ENCODE assay signal across 16 cellular contexts in genomic region chr6:134447423-134447822, GRCh38.
DNase-seq lines count a peak whose midpoint lies in the region; ATAC-seq and TF ChIP-seq lines count a peak whose summit lies in the region.
"Had no signal": no experiment of that assay in that cellular context is flagged by ENCODE, and none has a peak within 500 bp of the region (broad histone marks: within the 10 kb centered on the region; RNA-seq: fewer than 3 reads in every experiment).

No MANE protein-coding gene starts in this region.

- intact Hi-C loops in Caco-2 (cut with micrococcal nuclease; ENCODE audit: unreplicated experiment): no loop called here

- H3K4me1 ChIP-seq in suprapubic skin (peaks cover 20% of the 10 kb centered on the region), Caco-2 (no peaks in the 10 kb centered on the region)

- H3K4me3 Mint-ChIP-seq in chondrocyte (ENCODE audit: unreplicated experiment): no peak overlapping the region
- no peak overlapping the region for H3K4me3 Mint-ChIP-seq in Caco-2 (ENCODE audit: unreplicated experiment)
- H3K4me3 Mint-ChIP-seq: CD4-positive, alpha-beta memory T cell had no signal

- no peak for TF ChIP-seq EP300 in suprapubic skin (IDR thresholded peaks at IDR 0.05)

- POLR2A ChIA-PET in Caco-2 (lab: Charles Lee): no interaction called here

- peaks cover 22% of the 10 kb centered on the region for H3K4me1 Mint-ChIP-seq in chondrocyte (ENCODE audit: low read depth)
- H3K4me1 Mint-ChIP-seq in Caco-2 (ENCODE audit: low read depth, unreplicated experiment): peaks cover 6% of the 10 kb centered on the region

- H3K27me3 ChIP-seq in suprapubic skin: no peaks in the 10 kb centered on the region
- H3K27me3 ChIP-seq in Caco-2 (replicated peaks; ENCODE audit: control insufficient read depth, insufficient read depth, low read length): no peaks in the 10 kb centered on the region

- TF ChIP-seq CTCF in chondrocyte (IDR thresholded peaks at IDR 0.05) (no peak), suprapubic skin (IDR thresholded peaks at IDR 0.05) (no peak), Caco-2 (IDR thresholded peaks at IDR 0.05; ENCODE audit: insufficient read depth in 1 of 2, low read depth in 1 of 2, low read length in 1 of 2, severe bottlenecking in 1 of 2, unreplicated experiment in 1 of 2) (no peak)

- peak; percentile 47 for DNase-seq in M059J (ENCODE audit: low read depth)
- DNase-seq in chondrocyte (ENCODE audit: low spot score): no peak
- DNase-seq in kidney tubule cell (ENCODE audit: low spot score): peak; percentile 14
- no peak for DNase-seq in suprapubic skin (ENCODE audit: low spot score in 2 of 2)
- no peak for DNase-seq in Caco-2
- DNase-seq: activated CD4-positive, alpha-beta T cell treated with anti-CD3 and anti-CD28 coated beads, Interleukin-2, amount 50 U/mL, for 48 hours; CD4-positive, alpha-beta memory T cell; effector CD4-positive, alpha-beta T cell; kidney; NCI-H2107; NK-92 treated with Interleukin-12 subunit alpha and Interleukin-12 subunit beta, amount 100 ng/mL, for 24 hours; stimulated activated CD4-positive, alpha-beta T cell treated with anti-CD3 and anti-CD28 coated beads, Interleukin-1b, Interleukin-23, amount 100 ng/mL, for 48 hours; stimulated activated CD8-positive, alpha-beta memory T cell treated with anti-CD3 and anti-CD28 coated beads, Interleukin-4, amount 100 ng/mL, for 48 hours had no signal

- no peaks in the 10 kb centered on the region for H3K36me3 Mint-ChIP-seq in chondrocyte (ENCODE audit: low read depth)
- H3K36me3 Mint-ChIP-seq in Caco-2 (ENCODE audit: insufficient read depth, unreplicated experiment): no peaks in the 10 kb centered on the region
- H3K36me3 Mint-ChIP-seq: CD4-positive, alpha-beta memory T cell had no signal

- 32% methylated on average over 3 of the region's 3 CpGs for WGBS in suprapubic skin

- H3K9me3 ChIP-seq in suprapubic skin: no peaks in the 10 kb centered on the region
- no peaks in the 10 kb centered on the region for H3K9me3 ChIP-seq in Caco-2

- peak overlapping the region; percentile 53 for H3K27ac Mint-ChIP-seq in chondrocyte (ENCODE audit: unreplicated experiment)
- no peak overlapping the region for H3K27ac Mint-ChIP-seq in Caco-2 (ENCODE audit: unreplicated experiment)
- H3K27ac Mint-ChIP-seq: CD4-positive, alpha-beta memory T cell had no signal

- TF ChIP-seq POLR2A in suprapubic skin (IDR thresholded peaks at IDR 0.05): no peak
- TF ChIP-seq POLR2A in GM18505 (IDR thresholded peaks at IDR 0.05; ENCODE audit: borderline replicate concordance, extremely low read depth, insufficient read depth, insufficient read length): no peak

- no peaks in the 10 kb centered on the region for H3K27me3 Mint-ChIP-seq in chondrocyte (ENCODE audit: low read depth)
- H3K27me3 Mint-ChIP-seq in Caco-2 (ENCODE audit: insufficient read depth, unreplicated experiment): no peaks in the 10 kb centered on the region

- H3K27ac ChIP-seq in suprapubic skin: peak overlapping the region; percentile 12

- CTCF ChIA-PET in Caco-2 (lab: Charles Lee): no interaction called here

- H3K9me3 Mint-ChIP-seq in chondrocyte (ENCODE audit: low read depth): no peaks in the 10 kb centered on the region
- H3K9me3 Mint-ChIP-seq in Caco-2 (ENCODE audit: unreplicated experiment): no peaks in the 10 kb centered on the region

- ATAC-seq in HG02885 (IDR thresholded peaks at IDR 0.05; ENCODE audit: poor library complexity, unreplicated experiment) (no peak), HG02610 (IDR thresholded peaks at IDR 0.05; ENCODE audit: unreplicated experiment) (no peak), GM18505 (IDR thresholded peaks at IDR 0.05; ENCODE audit: unreplicated experiment) (no peak)

- no peak overlapping the region for H3K4me3 ChIP-seq in suprapubic skin
- no peak overlapping the region for H3K4me3 ChIP-seq in Caco-2 (ENCODE audit: low read depth, low read length)

- H3K36me3 ChIP-seq in suprapubic skin: no peaks in the 10 kb centered on the region
- no peaks in the 10 kb centered on the region for H3K36me3 ChIP-seq in Caco-2 (ENCODE audit: control insufficient read depth, insufficient read depth, low read length)

- BruUV-seq in Caco-2 (replicated peaks; lab: Mats Ljungman, UMichigan): no TSS peak

Comparison
In these comparisons a context has a peak if more than half of its experiments do, and no peak if none do; other contexts are left out.
1. DNase-seq: peak in M059J (single experiment) and kidney tubule cell (single experiment); none in chondrocyte (single experiment), suprapubic skin (0 of 2) and Caco-2 (0 of 2).